ENCODE assay signal across 1 cellular context in the genomic region with DNA sequence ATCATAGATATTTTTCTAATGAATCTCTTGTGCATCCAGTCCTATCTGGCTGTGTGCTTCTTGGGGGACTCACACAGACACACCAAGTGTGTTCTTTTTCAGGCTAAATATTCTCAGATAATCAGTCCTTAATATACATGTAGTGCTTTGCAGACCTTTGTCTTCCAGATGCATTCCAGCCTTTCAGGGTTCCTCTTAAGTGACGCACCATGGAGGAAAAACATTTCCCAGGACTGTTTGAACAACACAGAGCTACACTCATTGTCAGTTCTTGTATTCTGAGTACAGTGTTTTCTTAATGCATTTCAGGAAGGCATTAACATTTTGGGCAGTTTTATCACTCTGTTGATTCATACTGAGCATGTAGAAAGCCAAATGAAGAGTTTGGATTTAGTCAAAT.
TF ChIP-seq lines count a peak whose summit lies in the region.

No MANE protein-coding gene starts in this region.

TF ChIP-seq in H1, 55 proteins besides CTCF, POLR2A, EP300 and RAD21 (continued from another document):
- no peak for TF ChIP-seq MAX (IDR thresholded peaks at IDR 0.05)
- TF ChIP-seq CREB1 (IDR thresholded peaks at IDR 0.05), result no peak
- TF ChIP-seq CTBP2 (IDR thresholded peaks at IDR 0.05; ENCODE audit: borderline replicate concordance, insufficient read depth, insufficient read length, low read length), result no peak
- no peak for TF ChIP-seq CBX8 (IDR thresholded peaks at IDR 0.05; ENCODE audit: borderline replicate concordance, low read depth, low read length)
- no peak for TF ChIP-seq SP2 (IDR thresholded peaks at IDR 0.05; ENCODE audit: low read length)
- TF ChIP-seq RNF2 (IDR thresholded peaks at IDR 0.05; ENCODE audit: borderline replicate concordance, low read depth, low read length, missing control alignments, poor library complexity, severe bottlenecking), result no peak
- TF ChIP-seq TEAD4 (IDR thresholded peaks at IDR 0.05; ENCODE audit: low read depth, low read length), result no peak
- TF ChIP-seq ASH2L (IDR thresholded peaks at IDR 0.05; ENCODE audit: low read length), result no peak
- no peak for TF ChIP-seq GABPA (IDR thresholded peaks at IDR 0.05; ENCODE audit: borderline replicate concordance, insufficient read depth, low read length)
- TF ChIP-seq BACH1 (IDR thresholded peaks at IDR 0.05; ENCODE audit: low read length), result no peak
- no peak for TF ChIP-seq RXRA (IDR thresholded peaks at IDR 0.05; ENCODE audit: insufficient read depth, low read depth, low read length)
